Comparison of ENCODE assay signal across 30 cellular contexts in the genomic region with DNA sequence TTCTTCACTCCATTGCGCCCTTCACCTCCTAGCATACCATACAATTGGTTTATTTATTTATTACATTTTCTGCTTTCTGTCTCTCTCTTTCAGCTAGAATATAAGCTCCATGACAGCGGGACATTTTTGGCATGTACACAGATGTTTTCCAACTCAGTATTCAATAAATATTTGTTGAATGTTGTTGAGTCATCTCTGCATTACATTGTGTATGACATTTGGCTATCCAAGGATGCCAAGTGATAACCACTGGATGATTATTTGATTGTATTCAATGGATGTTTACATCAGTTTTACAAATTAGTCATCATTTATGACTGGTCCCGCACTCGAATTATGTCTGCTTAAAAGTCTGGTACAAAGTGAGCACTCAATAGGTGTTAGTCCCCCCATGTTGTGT. TPM values are rescaled to one million over a fixed set of nuclear protein-coding genes. Genes with fewer than 3 reads are reported as not detected.
"Had no signal": no experiment of that assay in that cellular context is flagged by ENCODE, and none has a peak within 500 bp of the region (broad histone marks: within the 10 kb centered on the region; RNA-seq: fewer than 3 reads in every experiment).

No MANE protein-coding gene starts in this region.

- H3K4me3 Mint-ChIP-seq: activated naive CD4-positive, alpha-beta T cell treated with anti-CD3 and anti-CD28 coated beads, Interleukin-2, amount 10 ng/mL, durations not matched to agents 7 days and 5 days; activated naive CD8-positive, alpha-beta T cell treated with anti-CD3 and anti-CD28 coated beads, Interleukin-2, amount 10 ng/mL, durations not matched to agents 7 days and 5 days had no signal

- H3K27ac ChIP-seq: ascending aorta, brain microvascular endothelial cell, esophagus muscularis mucosa, gastroesophageal sphincter, ovary, right lobe of liver, skin epidermis, testis, transverse colon, WERI-Rb-1 had no signal

- H3K9me3 ChIP-seq: ascending aorta, esophagus muscularis mucosa, gastroesophageal sphincter, ovary, right lobe of liver, testis, transverse colon had no signal

- H3K36me3 Mint-ChIP-seq: activated naive CD4-positive, alpha-beta T cell treated with anti-CD3 and anti-CD28 coated beads, Interleukin-2, amount 10 ng/mL, durations not matched to agents 7 days and 5 days; activated naive CD8-positive, alpha-beta T cell treated with anti-CD3 and anti-CD28 coated beads, Interleukin-2, amount 10 ng/mL, durations not matched to agents 7 days and 5 days had no signal

- ATAC-seq: activated CD4-positive, CD25-positive, alpha-beta regulatory T cell treated with anti-CD3 and anti-CD28 coated beads, Interleukin-2, amount 50 U/mL, for 24 hours; gastroesophageal sphincter; left cardiac atrium; left ventricle myocardium superior; right lobe of liver; stimulated activated naive CD8-positive, alpha-beta T cell treated with anti-CD3 and anti-CD28 coated beads, Interleukin-15, Interleukin-2, amounts not matched to agents 100 U/mL and 50 U/mL, for 24 hours had no signal

- H3K27ac Mint-ChIP-seq: activated naive CD4-positive, alpha-beta T cell treated with anti-CD3 and anti-CD28 coated beads, Interleukin-2, amount 10 ng/mL, durations not matched to agents 7 days and 5 days; activated naive CD8-positive, alpha-beta T cell treated with anti-CD3 and anti-CD28 coated beads, Interleukin-2, amount 10 ng/mL, durations not matched to agents 7 days and 5 days; progenitor cell of endocrine pancreas had no signal

- H3K27me3 ChIP-seq: ascending aorta, brain microvascular endothelial cell, esophagus muscularis mucosa, gastroesophageal sphincter, ovary, right lobe of liver, testis, transverse colon had no signal

- H3K4me1 ChIP-seq: ascending aorta, right lobe of liver, testis had no signal

- H3K4me3 ChIP-seq: ascending aorta, esophagus muscularis mucosa, gastroesophageal sphincter, ovary, right lobe of liver, skin epidermis, testis, transverse colon had no signal

- H3K27me3 Mint-ChIP-seq: activated naive CD4-positive, alpha-beta T cell treated with anti-CD3 and anti-CD28 coated beads, Interleukin-2, amount 10 ng/mL, durations not matched to agents 7 days and 5 days; progenitor cell of endocrine pancreas had no signal

- H3K36me3 ChIP-seq: ascending aorta, brain microvascular endothelial cell, esophagus muscularis mucosa, gastroesophageal sphincter, ovary, right lobe of liver, transverse colon, WERI-Rb-1 had no signal

- H3K4me1 Mint-ChIP-seq: activated naive CD4-positive, alpha-beta T cell treated with anti-CD3 and anti-CD28 coated beads, Interleukin-2, amount 10 ng/mL, durations not matched to agents 7 days and 5 days; activated naive CD8-positive, alpha-beta T cell treated with anti-CD3 and anti-CD28 coated beads, Interleukin-2, amount 10 ng/mL, durations not matched to agents 7 days and 5 days had no signal

- DNase-seq: activated CD4-positive, alpha-beta T cell treated with anti-CD3 and anti-CD28 coated beads for 48 hours; activated CD4-positive, alpha-beta T cell treated with anti-CD3 and anti-CD28 coated beads, Interleukin-2, amount 50 U/mL, for 48 hours; activated CD8-positive, alpha-beta memory T cell treated with anti-CD3 and anti-CD28 coated beads, Interleukin-2, amount 50 U/mL, for 4 hours; activated gamma-delta T cell; activated naive CD4-positive, alpha-beta T cell treated with anti-CD3 and anti-CD28 coated beads, Interleukin-2, amount 10 ng/mL, durations not matched to agents 7 days and 5 days; activated naive CD8-positive, alpha-beta T cell treated with anti-CD3 and anti-CD28 coated beads, Interleukin-2, amount 10 ng/mL, durations not matched to agents 7 days and 5 days; activated T-cell treated with anti-CD3 and anti-CD28 coated beads, Interleukin-2, amount 50 U/mL, for 1 hour; brain microvascular endothelial cell; central memory CD4-positive, alpha-beta T cell; hippocampal formation; left cardiac atrium; left ventricle myocardium superior; ovary; right lobe of liver; stimulated activated CD4-positive, alpha-beta T cell treated with anti-CD3 and anti-CD28 coated beads, Interleukin-12 subunit alpha, Interleukin-12 subunit beta, amount 100 ng/mL, for 4 hours; stimulated activated CD4-positive, alpha-beta T cell treated with anti-CD3 and anti-CD28 coated beads, Interleukin-4, amount 100 ng/mL, for 1 hour; stimulated activated naive CD8-positive, alpha-beta T cell treated with anti-CD3 and anti-CD28 coated beads, Interleukin-15, Interleukin-2, amounts not matched to agents 100 U/mL and 50 U/mL, for 24 hours; T-helper 9 cell; testis; transverse colon; WERI-Rb-1 had no signal

- H3K9me3 Mint-ChIP-seq: activated naive CD4-positive, alpha-beta T cell treated with anti-CD3 and anti-CD28 coated beads, Interleukin-2, amount 10 ng/mL, durations not matched to agents 7 days and 5 days; activated naive CD8-positive, alpha-beta T cell treated with anti-CD3 and anti-CD28 coated beads, Interleukin-2, amount 10 ng/mL, durations not matched to agents 7 days and 5 days had no signal

RNA-seq across cellular contexts. Expression of gene STXBP5L, which starts 49.5 kb away (rescaled TPM):
- total RNA-seq: activated CD8-positive, alpha-beta memory T cell treated with anti-CD3 and anti-CD28 coated beads for 36 hours; activated naive CD8-positive, alpha-beta T cell treated with anti-CD3 and anti-CD28 coated beads, Interleukin-2, amount 10 ng/mL, durations not matched to agents 7 days and 5 days; ascending aorta; left ventricle myocardium superior; lung microvascular endothelial cell; right lobe of liver had no signal
- polyA plus RNA-seq: keratinocyte had no signal
